Comparison of ENCODE assay signal across 8 cellular contexts in genomic region chrX:47366051-47366722, GRCh38. TPM values are rescaled to one million over a fixed set of nuclear protein-coding genes. Genes with fewer than 3 reads are reported as not detected.
DNase-seq lines count a peak whose midpoint lies in the region; ATAC-seq and TF ChIP-seq lines count a peak whose summit lies in the region.

No MANE protein-coding gene starts in this region.

- no peak overlapping the region for H3K27ac ChIP-seq in duodenal mucosa (ENCODE audit: low read depth, low read length)
- no peak overlapping the region for H3K27ac ChIP-seq in right lobe of liver

- H3K4me1 ChIP-seq in duodenal mucosa (ENCODE audit: control insufficient read depth in 1 of 2, insufficient read depth in 2 of 2, low read length in 2 of 2) (no peaks in the 10 kb centered on the region), right lobe of liver (no peaks in the 10 kb centered on the region)

- H3K36me3 Mint-ChIP-seq in activated CD4-positive, alpha-beta memory T cell treated with anti-CD3 and anti-CD28 coated beads, Interleukin-2, amount 10 ng/mL, durations not matched to agents 7 days and 5 days (ENCODE audit: low read depth) = no peaks in the 10 kb centered on the region

- H3K4me3 ChIP-seq in duodenal mucosa (ENCODE audit: low read depth in 1 of 2, low read length in 2 of 2) (peak overlapping the region; percentile 58 to 65), right lobe of liver (peak overlapping the region; percentile 12 to 35 (median 16))

- H3K4me3 Mint-ChIP-seq in activated CD4-positive, alpha-beta memory T cell treated with anti-CD3 and anti-CD28 coated beads, Interleukin-2, amount 10 ng/mL, durations not matched to agents 7 days and 5 days = peak overlapping the region; percentile 82

- H3K27me3 ChIP-seq in duodenal mucosa (ENCODE audit: control insufficient read depth in 1 of 2, insufficient read depth in 2 of 2, low read length in 2 of 2) (no peaks in the 10 kb centered on the region), right lobe of liver (no peaks in the 10 kb centered on the region)

- no peak overlapping the region for H3K9ac ChIP-seq in duodenal mucosa (ENCODE audit: low read depth in 1 of 2, low read length in 2 of 2)

- intact Hi-C loops in right lobe of liver (cut with DNase I) = no loop called here

- H3K9me3 Mint-ChIP-seq in activated CD4-positive, alpha-beta memory T cell treated with anti-CD3 and anti-CD28 coated beads, Interleukin-2, amount 10 ng/mL, durations not matched to agents 7 days and 5 days = no peaks in the 10 kb centered on the region

- TF ChIP-seq POLR2A in right lobe of liver (IDR thresholded peaks at IDR 0.05) = no peak

- WGBS in right lobe of liver (ENCODE audit: insufficient coverage, low coverage, low lambda C conversion rate, missing lambda C conversion rate) = 35% methylated on average over 24 of the region's 31 CpGs

- peak; percentile 89 for DNase-seq in DMS53 treated with DMSO at 0.1 percent for 48 hours (lab: John Stamatoyannopoulos, UW; ENCODE audit: unreplicated experiment)
- peak; percentile 90 for DNase-seq in NCI-H345 (lab: John Stamatoyannopoulos, UW)
- peak; percentile 68 for DNase-seq in activated CD4-positive, alpha-beta memory T cell treated with anti-CD3 and anti-CD28 coated beads, Interleukin-2, amount 10 ng/mL, durations not matched to agents 7 days and 5 days
- peak in 2 of 3 donors; percentile 19 to 58 for DNase-seq in right lobe of liver
- DNase-seq in stimulated activated CD4-positive, alpha-beta T cell treated with anti-CD3 and anti-CD28 coated beads, Interleukin-2, amount 100 ng/mL, for 48 hours = peak; percentile 45 to 52

- CTCF ChIA-PET in activated CD4-positive, alpha-beta memory T cell treated with anti-CD3 and anti-CD28 coated beads, Interleukin-2, amount 10 ng/mL, durations not matched to agents 7 days and 5 days (lab: Charles Lee) = no interaction called here

- H3K4me1 Mint-ChIP-seq in activated CD4-positive, alpha-beta memory T cell treated with anti-CD3 and anti-CD28 coated beads, Interleukin-2, amount 10 ng/mL, durations not matched to agents 7 days and 5 days = peaks cover 11% of the 10 kb centered on the region

- H3K27ac Mint-ChIP-seq in activated CD4-positive, alpha-beta memory T cell treated with anti-CD3 and anti-CD28 coated beads, Interleukin-2, amount 10 ng/mL, durations not matched to agents 7 days and 5 days = peak overlapping the region; percentile 76

- H3K27me3 Mint-ChIP-seq in activated CD4-positive, alpha-beta memory T cell treated with anti-CD3 and anti-CD28 coated beads, Interleukin-2, amount 10 ng/mL, durations not matched to agents 7 days and 5 days = no peaks in the 10 kb centered on the region

- POLR2A ChIA-PET in activated CD4-positive, alpha-beta memory T cell treated with anti-CD3 and anti-CD28 coated beads, Interleukin-2, amount 10 ng/mL, durations not matched to agents 7 days and 5 days (lab: Charles Lee) = no interaction called here

- H3K36me3 ChIP-seq in duodenal mucosa (ENCODE audit: control insufficient read depth in 1 of 2, insufficient read depth in 2 of 2, low read length in 2 of 2) = no peaks in the 10 kb centered on the region
- H3K36me3 ChIP-seq in right lobe of liver = no peaks in the 10 kb centered on the region

- ATAC-seq in HG02798 (IDR thresholded peaks at IDR 0.05; ENCODE audit: poor library complexity, unreplicated experiment) (peak; percentile 29), right lobe of liver (peak; percentile 65 to 74 (median 71)), HG02938 (IDR thresholded peaks at IDR 0.05; ENCODE audit: unreplicated experiment) (no peak)

- H3K9me3 ChIP-seq in duodenal mucosa (ENCODE audit: control insufficient read depth in 1 of 2, low read length in 2 of 2) = no peaks in the 10 kb centered on the region
- no peaks in the 10 kb centered on the region for H3K9me3 ChIP-seq in right lobe of liver

- no peak for TF ChIP-seq CTCF in right lobe of liver (IDR thresholded peaks at IDR 0.05)

RNA-seq across cellular contexts. Expression of gene ZNF157, which starts 4.2 kb away (rescaled TPM):
- under 1 TPM; 0.15 to 0.18 TPM for total RNA-seq in activated CD4-positive, alpha-beta memory T cell treated with anti-CD3 and anti-CD28 coated beads, Interleukin-2, amount 10 ng/mL, durations not matched to agents 7 days and 5 days
- total RNA-seq in right lobe of liver = not detected

Comparison
In these comparisons a context has a peak if more than half of its experiments do, and no peak if none do; other contexts are left out.
1. DNase-seq: peak in every context shown above with its lines; median percentile 90 in NCI-H345; 89 in DMS53 treated with DMSO at 0.1 percent for 48 hours; 68 in activated CD4-positive, alpha-beta memory T cell treated with anti-CD3 and anti-CD28 coated beads, Interleukin-2, amount 10 ng/mL, durations not matched to agents 7 days and 5 days; 48 in stimulated activated CD4-positive, alpha-beta T cell treated with anti-CD3 and anti-CD28 coated beads, Interleukin-2, amount 100 ng/mL, for 48 hours; 38 in right lobe of liver.